Comparison of ENCODE assay signal across 30 cellular contexts in genomic region chr1:63381741-63382140, GRCh38. TPM values are rescaled to one million over a fixed set of nuclear protein-coding genes. Genes with fewer than 3 reads are reported as not detected.
"Had no signal": no experiment of that assay in that cellular context is flagged by ENCODE, and none has a peak within 500 bp of the region (broad histone marks: within the 10 kb centered on the region; RNA-seq: fewer than 3 reads in every experiment).

No MANE protein-coding gene starts in this region.

- ATAC-seq: esophagus mucosa, gastrocnemius medialis, heart right ventricle, left cardiac atrium, left lung, left ventricle myocardium superior, lower lobe of right lung, mucosa of descending colon had no signal

- H3K4me1 ChIP-seq: esophagus squamous epithelium, gastrocnemius medialis, heart right ventricle, left lung, lower lobe of right lung had no signal

- H3K27ac Mint-ChIP-seq: mesothelial cell of epicardium, naive B cell had no signal

- H3K36me3 ChIP-seq: gastrocnemius medialis had no signal

- DNase-seq: dermis blood vessel endothelial cell; dorsolateral prefrontal cortex; effector CD4-positive, alpha-beta T cell; effector memory CD4-positive, alpha-beta T cell; erythroblast; esophagus squamous epithelium; foreskin melanocyte; gastrocnemius medialis; glutamatergic neuron; head of caudate nucleus; heart right ventricle; hippocampal formation; left cardiac atrium; left lung; left ventricle myocardium superior; lower lobe of right lung; mesenchymal stem cell; mucosa of descending colon; naive B cell had no signal

- H3K27ac ChIP-seq: coronary artery, dorsolateral prefrontal cortex, epithelial cell of prostate, esophagus squamous epithelium, gastrocnemius medialis, heart right ventricle, left lung, lower lobe of right lung had no signal

- H3K9me3 Mint-ChIP-seq: naive B cell had no signal

- FAIRE-seq: colon, islet of Langerhans, keratinocyte had no signal

- H3K4me1 Mint-ChIP-seq: mesothelial cell of epicardium had no signal

- H3K4me3 ChIP-seq: coronary artery, dorsolateral prefrontal cortex, esophagus squamous epithelium, gastrocnemius medialis, heart right ventricle, left lung, lower lobe of right lung, mucosa of descending colon had no signal

- H3K9me3 ChIP-seq: esophagus squamous epithelium, gastrocnemius medialis, left lung, lower lobe of right lung, mucosa of descending colon had no signal

- H3K27me3 Mint-ChIP-seq: naive B cell had no signal

- H3K4me3 Mint-ChIP-seq: mesothelial cell of epicardium had no signal

- H3K27me3 ChIP-seq: dorsolateral prefrontal cortex, esophagus squamous epithelium, gastrocnemius medialis, heart right ventricle, left lung had no signal

RNA-seq across cellular contexts. Expression of gene FOXD3, which starts 59.4 kb away (rescaled TPM):
- total RNA-seq: dermis blood vessel endothelial cell, esophagus mucosa, glomerular endothelial cell, kidney epithelial cell, left lung, lower lobe of right lung, lung microvascular endothelial cell, mesenteric fat pad, mesothelial cell of epicardium had no signal
- polyA plus RNA-seq: keratinocyte had no signal
